In genomic region chr2:3628800-3629199, GRCh38 we compare ENCODE assay signal across 14 cellular contexts. TPM values are rescaled to one million over a fixed set of nuclear protein-coding genes. Genes with fewer than 3 reads are reported as not detected.
DNase-seq lines count a peak whose midpoint lies in the region; ATAC-seq, FAIRE-seq and TF ChIP-seq lines count a peak whose summit lies in the region.
"Had no signal": no experiment of that assay in that cellular context is flagged by ENCODE, and none has a peak within 500 bp of the region (broad histone marks: within the 10 kb centered on the region; RNA-seq: fewer than 3 reads in every experiment).

No MANE protein-coding gene starts in this region.

- no peak overlapping the region for H4K5ac ChIP-seq in H1 (ENCODE audit: insufficient read length, low read depth, low read length)

- POLR2A ChIA-PET in H1 (lab: Charles Lee; ENCODE audit: partially characterized antibody), result interaction anchor here (0.6 to 1.5 kb wide), 6 partner anchors 22 to 69 kb away, joined by 3 to 12 read pairs (median 3); no protein-coding TSS in a partner anchor

- no peak overlapping the region for H3K4me2 ChIP-seq in H1 (ENCODE audit: insufficient read depth in 1 of 2, low read depth in 2 of 2, low read length in 2 of 2)
- H3K4me2 ChIP-seq: KMS-11 had no signal

- H2AK5ac ChIP-seq in H1 (ENCODE audit: low read depth, low read length), result no peak overlapping the region

- peak; percentile 82 for FAIRE-seq in H1 (lab: Jason Lieb, UNC)

- H3K36me3 ChIP-seq in H1 (ENCODE audit: control insufficient read depth in 2 of 4, insufficient read depth in 4 of 4, low read length in 3 of 4), result no peaks in the 10 kb centered on the region
- H3K36me3 ChIP-seq in upper lobe of right lung, result no peaks in the 10 kb centered on the region
- H3K36me3 ChIP-seq: left ventricle myocardium inferior had no signal

- no peak overlapping the region for H2AFZ ChIP-seq in H1 (ENCODE audit: low read length)

- no peaks in the 10 kb centered on the region for H3K79me1 ChIP-seq in H1 (ENCODE audit: low read depth, low read length)

- no peak for TF ChIP-seq EP300 in H1 (IDR thresholded peaks at IDR 0.05; ENCODE audit: borderline replicate concordance in 1 of 2, low read depth in 2 of 2, low read length in 2 of 2)

- WGBS in H1 (ENCODE audit: extremely low coverage in 1 of 2, insufficient coverage in 1 of 2, insufficient read length in 1 of 2, insufficient replicate concordance in 2 of 2, low coverage in 1 of 2, low lambda C conversion rate in 2 of 2, missing lambda C conversion rate in 1 of 2), 2 experiments, result 38% methylated on average over 12 of the region's 12 CpGs; no CpG with 5 or more reads in 1 of the 2 experiments

- H3K4me1 ChIP-seq in H1 (replicated peaks in 1 of 4; ENCODE audit: control insufficient read depth in 3 of 4, insufficient read depth in 4 of 4, low read length in 3 of 4) (no peaks in the 10 kb centered on the region; a peak in 2 of 7 replicates), upper lobe of right lung (peaks cover 3% of the 10 kb centered on the region)

- no peak for TF ChIP-seq POLR2A in H1 (IDR thresholded peaks at IDR 0.05; ENCODE audit: control extremely low read depth in 1 of 2, low read depth in 2 of 2, low read length in 2 of 2)

- H2BK15ac ChIP-seq in H1 (ENCODE audit: low read length), result no peak overlapping the region

- no peak overlapping the region for H3K18ac ChIP-seq in H1 (ENCODE audit: extremely low read depth, low read length)

- no peak overlapping the region for H2BK5ac ChIP-seq in H1 (ENCODE audit: low read depth, low read length)

- H3K23me2 ChIP-seq in H1 (ENCODE audit: low read depth, low read length), result no peaks in the 10 kb centered on the region

- CTCF ChIA-PET in H1 (lab: Charles Lee; ENCODE audit: partially characterized antibody), result interaction anchor here (0.5 to 2.5 kb wide), 30 partner anchors 8 to 219 kb away, joined by 3 to 22 read pairs (median 4); no protein-coding TSS in a partner anchor

- no peak overlapping the region for H2BK120ac ChIP-seq in H1 (replicated peaks; ENCODE audit: low read depth, low read length)

- TF ChIP-seq CTCF in H1 (IDR thresholded peaks at IDR 0.05; ENCODE audit: control extremely low read depth in 1 of 3, insufficient read depth in 1 of 3, low read depth in 1 of 3, low read length in 3 of 3) (peak in 2 of 3 experiments; percentile 57 to 78; a peak in 3 of 4 replicates), upper lobe of right lung (IDR thresholded peaks at IDR 0.05) (no peak)

- H4K91ac ChIP-seq in H1 (replicated peaks; ENCODE audit: insufficient read length, low read length), result no peak overlapping the region

- H3K27ac ChIP-seq in H1 (ENCODE audit: low read depth, low read length) (no peak overlapping the region), upper lobe of right lung (no peak overlapping the region)
- H3K27ac ChIP-seq: KMS-11, left ventricle myocardium inferior, skin epidermis had no signal

- intact Hi-C loops in cardiac septum (cut with DNase I), result no loop called here
- intact Hi-C loops in Right ventricle myocardium inferior (cut with DNase I), result no loop called here
- intact Hi-C loops in upper lobe of right lung (cut with DNase I), result no loop called here

- H3K14ac ChIP-seq in H1 (ENCODE audit: insufficient read length), result no peak overlapping the region

- no peaks in the 10 kb centered on the region for H3K79me2 ChIP-seq in H1 (ENCODE audit: control insufficient read depth in 1 of 2, insufficient read depth in 2 of 2, low read length in 2 of 2)

- no peak overlapping the region for H2BK12ac ChIP-seq in H1 (ENCODE audit: low read depth, low read length)

- no peak overlapping the region for H3K56ac ChIP-seq in H1 (replicated peaks; ENCODE audit: insufficient read length, low read depth, low read length)

- no peaks in the 10 kb centered on the region for H3K9me3 ChIP-seq in H1 (ENCODE audit: insufficient read depth in 2 of 2, low read depth in 1 of 2, low read length in 1 of 2)
- no peaks in the 10 kb centered on the region for H3K9me3 ChIP-seq in upper lobe of right lung

- no peak overlapping the region for H3K4me3 ChIP-seq in H1 (ENCODE audit: extremely low read depth in 1 of 4, insufficient read depth in 2 of 4, low read depth in 3 of 4, low read length in 4 of 4)
- no peak overlapping the region for H3K4me3 ChIP-seq in upper lobe of right lung
- H3K4me3 ChIP-seq: left ventricle myocardium inferior, skin epidermis had no signal

- H4K20me1 ChIP-seq in H1 (replicated peaks in 1 of 2; ENCODE audit: control insufficient read depth in 1 of 2, insufficient read depth in 2 of 2, low read length in 2 of 2), result peaks cover 0 to 1% of the 10 kb centered on the region in 2 experiments

- TF ChIP-seq RAD21 in H1 (IDR thresholded peaks at IDR 0.05 in 1 of 2, conservative IDR thresholded peaks at IDR 0.05 in 1 of 2; ENCODE audit: low read depth in 2 of 2, low read length in 2 of 2), result peak; percentile 64 to 71

- no peak overlapping the region for H3K23ac ChIP-seq in H1 (ENCODE audit: insufficient read length)

- no peak overlapping the region for H3K9ac ChIP-seq in H1 (replicated peaks in 1 of 4; ENCODE audit: extremely low read depth in 1 of 4, low read depth in 3 of 4, low read length in 3 of 4)
- H3K9ac ChIP-seq: KMS-11 had no signal

- no peak overlapping the region for H2BK20ac ChIP-seq in H1 (ENCODE audit: low read length)

- peak; percentile 41 for DNase-seq in cardiac septum (ENCODE audit: low spot score)
- DNase-seq in Right ventricle myocardium inferior (ENCODE audit: missing footprints), result no peak
- peak; percentile 32 for DNase-seq in NCI-H2227 treated with DMSO at 0.1 percent for 48 hours (lab: John Stamatoyannopoulos, UW)
- DNase-seq in H1 (ENCODE audit: low read depth in 1 of 2, low spot score in 2 of 2), result peak; percentile 21 to 78
- DNase-seq in upper lobe of right lung, result peak; percentile 56
- DNase-seq in germinal center (ENCODE audit: low spot score), result no peak
- DNase-seq: erythroblast, left ventricle myocardium inferior had no signal

- no peak for ATAC-seq in Right ventricle myocardium inferior
- no peak for ATAC-seq in upper lobe of right lung
- ATAC-seq in GM21381 (IDR thresholded peaks at IDR 0.05; ENCODE audit: unreplicated experiment), result no peak
- no peak for ATAC-seq in GM19452 (IDR thresholded peaks at IDR 0.05; ENCODE audit: unreplicated experiment)

- H3K27me3 ChIP-seq in H1 (replicated peaks in 1 of 4; ENCODE audit: control insufficient read depth in 3 of 4, extremely low read depth in 1 of 4, insufficient read depth in 3 of 4, low read length in 3 of 4) (no peaks in the 10 kb centered on the region; a peak in 1 of 7 replicates), upper lobe of right lung (no peaks in the 10 kb centered on the region)

- H3K4ac ChIP-seq in H1 (replicated peaks; ENCODE audit: insufficient read length, low read depth, low read length), result no peak overlapping the region

- H4K8ac ChIP-seq in H1 (ENCODE audit: extremely low read depth, insufficient read depth, low read length), result no peak overlapping the region

TF ChIP-seq in H1, 55 proteins besides CTCF, POLR2A, EP300 and RAD21 (continues in another document):
- TF ChIP-seq CREB1 (IDR thresholded peaks at IDR 0.05) (no peak), MAX (IDR thresholded peaks at IDR 0.05) (peak; percentile 90), TEAD4 (IDR thresholded peaks at IDR 0.05; ENCODE audit: low read depth, low read length) (peak; percentile 75; the same call in 1 of the 2 replicates)

RNA-seq across cellular contexts. Expression of gene ALLC, which starts 29.2 kb away (rescaled TPM):
- total RNA-seq in cardiac septum (not detected), Right ventricle myocardium inferior (not detected), upper lobe of right lung (not detected)
- total RNA-seq in H1 (2021; fragmentation: NEBNext Ultra II Directional; extraction: Animal tissue kit (Norgen Biotek cat#: 25700)), result not detected in 2 replicates
- polyA plus RNA-seq in H1 (2011; rRNA removed), result not detected in 2 replicates
- not detected for polyA plus RNA-seq in H1 (2011; cell fraction: cytosol; rRNA removed)
- not detected for polyA plus RNA-seq in H1 (2011; cell fraction: nucleus; rRNA removed)
- not detected in 4 replicates for polyA plus RNA-seq in H1 (2012, experiment 1 of 2)
- polyA plus RNA-seq in H1 (2012, experiment 2 of 2), result not detected
- not detected for polyA plus RNA-seq in H1 (2013, experiment 1 of 2)
- polyA plus RNA-seq in H1 (2013, experiment 2 of 2), result not detected
- not detected in 2 replicates for polyA minus RNA-seq in H1 (2011; rRNA and poly(A)+ RNA removed)
- not detected for polyA minus RNA-seq in H1 (2011; cell fraction: cytosol; rRNA and poly(A)+ RNA removed)
- not detected for polyA minus RNA-seq in H1 (2011; cell fraction: nucleus; rRNA and poly(A)+ RNA removed)
- total RNA-seq: activated naive CD4-positive, alpha-beta T cell treated with anti-CD3 and anti-CD28 coated beads, Interleukin-2, amount 50 U/mL, for 72 hours; CD4-positive, alpha-beta T cell; left ventricle myocardium inferior had no signal

RNA-seq across cellular contexts. Expression of gene COLEC11, which starts 33.9 kb away (rescaled TPM):
- total RNA-seq in cardiac septum (3.1 TPM), Right ventricle myocardium inferior (1.9 TPM), upper lobe of right lung (1.5 TPM)
- 0.25 and 0.47 TPM in 2 replicates for total RNA-seq in H1 (2021; fragmentation: NEBNext Ultra II Directional; extraction: Animal tissue kit (Norgen Biotek cat#: 25700))
- polyA plus RNA-seq in H1 (2011; rRNA removed), result 0.58 and 0.80 TPM in 2 replicates
- polyA plus RNA-seq in H1 (2011; cell fraction: cytosol; rRNA removed), result 1.1 TPM
- polyA plus RNA-seq in H1 (2011; cell fraction: nucleus; rRNA removed), result 1.6 TPM
- 0.70 to 0.87 TPM (median 0.72 TPM) in 4 replicates for polyA plus RNA-seq in H1 (2012, experiment 1 of 2)
- 0.30 TPM for polyA plus RNA-seq in H1 (2012, experiment 2 of 2)
- polyA plus RNA-seq in H1 (2013, experiment 1 of 2), result 0.32 TPM
- 0.15 TPM for polyA plus RNA-seq in H1 (2013, experiment 2 of 2)
- 0.19 and 0.41 TPM in 2 replicates for polyA minus RNA-seq in H1 (2011; rRNA and poly(A)+ RNA removed)
- polyA minus RNA-seq in H1 (2011; cell fraction: cytosol; rRNA and poly(A)+ RNA removed), result not detected
- polyA minus RNA-seq in H1 (2011; cell fraction: nucleus; rRNA and poly(A)+ RNA removed), result 1.4 TPM
- total RNA-seq: activated naive CD4-positive, alpha-beta T cell treated with anti-CD3 and anti-CD28 coated beads, Interleukin-2, amount 50 U/mL, for 72 hours had no signal

RNA-seq across cellular contexts. Expression of gene RPS7, which starts 53.7 kb away (rescaled TPM):
- total RNA-seq in cardiac septum (489 TPM), Right ventricle myocardium inferior (657 TPM), upper lobe of right lung (807 TPM)
- total RNA-seq in H1 (2021; fragmentation: NEBNext Ultra II Directional; extraction: Animal tissue kit (Norgen Biotek cat#: 25700)), result 1,867 and 1,891 TPM in 2 replicates
- 765 and 1,314 TPM in 2 replicates for polyA plus RNA-seq in H1 (2011; rRNA removed)
- polyA plus RNA-seq in H1 (2011; cell fraction: cytosol; rRNA removed), result 1,935 TPM
- polyA plus RNA-seq in H1 (2011; cell fraction: nucleus; rRNA removed), result 982 TPM
- polyA plus RNA-seq in H1 (2012, experiment 1 of 2), result 1,519 to 2,491 TPM (median 1,703 TPM) in 4 replicates
- polyA plus RNA-seq in H1 (2012, experiment 2 of 2), result 1,600 TPM
- polyA plus RNA-seq in H1 (2013, experiment 1 of 2), result 4,759 TPM
- 4,618 TPM for polyA plus RNA-seq in H1 (2013, experiment 2 of 2)
- polyA minus RNA-seq in H1 (2011; rRNA and poly(A)+ RNA removed), result 203 and 227 TPM in 2 replicates
- 340 TPM for polyA minus RNA-seq in H1 (2011; cell fraction: cytosol; rRNA and poly(A)+ RNA removed)
- polyA minus RNA-seq in H1 (2011; cell fraction: nucleus; rRNA and poly(A)+ RNA removed), result 248 TPM

Comparison
In these comparisons a context has a peak if more than half of its experiments do, and no peak if none do; other contexts are left out.
1. DNase-seq: peak in cardiac septum (single experiment), NCI-H2227 treated with DMSO at 0.1 percent for 48 hours (single experiment), H1 (2 of 2) and upper lobe of right lung (single experiment); none in Right ventricle myocardium inferior (single experiment) and germinal center (single experiment).